Comparison of ENCODE assay signal across 18 cellular contexts in genomic region chr1:199734186-199734585, GRCh38.
"Had no signal": no experiment of that assay in that cellular context is flagged by ENCODE, and none has a peak within 500 bp of the region (broad histone marks: within the 10 kb centered on the region; RNA-seq: fewer than 3 reads in every experiment).

No MANE protein-coding gene starts in this region.

- H3K9me3 Mint-ChIP-seq: activated naive CD4-positive, alpha-beta T cell treated with anti-CD3 and anti-CD28 coated beads, Interleukin-2, amount 50 U/mL, for 24 hours; activated T-cell treated with anti-CD3 and anti-CD28 coated beads, Interleukin-2, amount 50 U/mL, for 24 hours; memory B cell had no signal

- H3K27ac ChIP-seq: coronary artery, gastroesophageal sphincter, left lung, spleen, tibial artery had no signal

- H3K36me3 ChIP-seq: gastroesophageal sphincter, left lung, spleen, tibial artery had no signal

- H3K27me3 Mint-ChIP-seq: activated T-cell treated with anti-CD3 and anti-CD28 coated beads, Interleukin-2, amount 50 U/mL, for 24 hours had no signal

- ATAC-seq: activated CD4-positive, CD25-positive, alpha-beta regulatory T cell treated with anti-CD3 and anti-CD28 coated beads, Interleukin-2, amount 50 U/mL, for 24 hours; gastroesophageal sphincter; left lung; sciatic nerve; stimulated activated memory B cell treated with anti-CD40 and anti-IgM and Interleukin-4, amounts not matched to agents 10 μg/mL and 1 μg/mL and 100 μg/mL, for 72 hours had no signal

- H3K4me1 Mint-ChIP-seq: activated naive CD4-positive, alpha-beta T cell treated with anti-CD3 and anti-CD28 coated beads, Interleukin-2, amount 50 U/mL, for 24 hours; nephron; stimulated activated memory B cell treated with anti-CD40 and anti-IgM and Interleukin-4, amounts not matched to agents 10 μg/mL and 1 μg/mL and 100 μg/mL, for 72 hours had no signal

- H3K4me3 Mint-ChIP-seq: activated naive CD4-positive, alpha-beta T cell treated with anti-CD3 and anti-CD28 coated beads, Interleukin-2, amount 50 U/mL, for 24 hours; activated T-cell treated with anti-CD3 and anti-CD28 coated beads, Interleukin-2, amount 50 U/mL, for 24 hours; memory B cell; nephron; stimulated activated memory B cell treated with anti-CD40 and anti-IgM and Interleukin-4, amounts not matched to agents 10 μg/mL and 1 μg/mL and 100 μg/mL, for 72 hours had no signal

- H3K9me3 ChIP-seq: gastroesophageal sphincter, left lung, tibial artery had no signal

- H3K36me3 Mint-ChIP-seq: activated naive CD4-positive, alpha-beta T cell treated with anti-CD3 and anti-CD28 coated beads, Interleukin-2, amount 50 U/mL, for 24 hours; memory B cell; stimulated activated memory B cell treated with anti-CD40 and anti-IgM and Interleukin-4, amounts not matched to agents 10 μg/mL and 1 μg/mL and 100 μg/mL, for 72 hours had no signal

- H3K4me3 ChIP-seq: coronary artery, gastroesophageal sphincter, left lung, spleen, tibial artery had no signal

- DNase-seq: activated CD4-positive, alpha-beta T cell treated with anti-CD3 and anti-CD28 coated beads, Interleukin-2, amount 50 U/mL, for 4 hours; activated effector memory CD4-positive, alpha-beta T cell treated with Interleukin-2 at 50 U/mL for 16 hours; activated T-cell treated with anti-CD3 and anti-CD28 coated beads, Interleukin-2, amount 50 U/mL, for 24 hours; caudate nucleus; effector CD8-positive, alpha-beta T cell; islet precursor cell; left lung; spleen; stimulated activated CD4-positive, alpha-beta T cell treated with anti-CD3 and anti-CD28 coated beads, Interleukin-1b, Interleukin-23, amount 100 ng/mL, for 48 hours; tibial artery had no signal

- H3K27ac Mint-ChIP-seq: activated naive CD4-positive, alpha-beta T cell treated with anti-CD3 and anti-CD28 coated beads, Interleukin-2, amount 50 U/mL, for 24 hours; activated T-cell treated with anti-CD3 and anti-CD28 coated beads, Interleukin-2, amount 50 U/mL, for 24 hours; memory B cell; nephron; stimulated activated memory B cell treated with anti-CD40 and anti-IgM and Interleukin-4, amounts not matched to agents 10 μg/mL and 1 μg/mL and 100 μg/mL, for 72 hours had no signal

- H3K27me3 ChIP-seq: gastroesophageal sphincter, left lung, spleen, tibial artery had no signal

- H3K4me1 ChIP-seq: gastroesophageal sphincter, left lung, spleen, tibial artery had no signal
